ENCODE assay signal across 9 cellular contexts in the genomic region with DNA sequence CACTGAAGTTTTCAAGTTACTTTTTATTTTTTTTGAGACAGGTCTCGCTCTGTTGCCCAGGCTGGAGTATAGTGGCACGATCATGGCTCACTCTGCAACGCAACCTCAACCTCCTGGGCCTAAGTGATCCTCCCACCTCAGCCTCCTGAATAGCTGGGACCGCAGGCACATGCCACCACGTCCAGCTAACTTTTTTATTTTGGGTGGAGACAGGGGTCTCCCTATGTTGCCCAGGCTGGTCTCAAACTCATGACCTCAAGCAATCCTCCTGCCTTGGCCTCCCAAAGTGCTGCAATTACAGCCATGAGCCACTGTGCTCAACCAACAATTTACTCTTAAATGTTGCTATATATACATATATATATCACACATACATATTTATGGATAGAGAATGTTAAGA. TPM values are rescaled to one million over a fixed set of nuclear protein-coding genes. Genes with fewer than 3 reads are reported as not detected.
DNase-seq lines count a peak whose midpoint lies in the region; ATAC-seq and TF ChIP-seq lines count a peak whose summit lies in the region.
"Had no signal": no experiment of that assay in that cellular context is flagged by ENCODE, and none has a peak within 500 bp of the region (broad histone marks: within the 10 kb centered on the region; RNA-seq: fewer than 3 reads in every experiment).

No MANE protein-coding gene starts in this region.

- WGBS in esophagus squamous epithelium, 2 donors, result 90 to 91% methylated on average over 5 of the region's 5 CpGs

- peak overlapping the region; percentile 80 for H3K4me2 ChIP-seq in skeletal muscle satellite cell (ENCODE audit: low read length)

- H3K36me3 ChIP-seq in CD4-positive, alpha-beta memory T cell (ENCODE audit: insufficient read depth, low read length), result no peaks in the 10 kb centered on the region
- H3K36me3 ChIP-seq in Panc1 (ENCODE audit: control insufficient read depth, insufficient read depth, low read length) (no peaks in the 10 kb centered on the region), esophagus squamous epithelium (no peaks in the 10 kb centered on the region), skeletal muscle satellite cell (ENCODE audit: insufficient read depth, low read length) (no peaks in the 10 kb centered on the region)

- no TSS peak for BruUV-seq in Panc1 (replicated peaks; lab: Mats Ljungman, UMichigan)

- H3K9me3 Mint-ChIP-seq in CD4-positive, alpha-beta memory T cell, result peaks cover 0 to 6% (median 2%) of the 10 kb centered on the region in 8 donors

- H3K4me3 ChIP-seq in CD4-positive, alpha-beta memory T cell (ENCODE audit: low read length in 2 of 2), result no peak overlapping the region
- no peak overlapping the region for H3K4me3 ChIP-seq in Panc1 (ENCODE audit: low read depth in 2 of 2, low read length in 2 of 2)
- H3K4me3 ChIP-seq in esophagus squamous epithelium, result peak overlapping the region in 1 of 4 donors; percentile 7
- no peak overlapping the region for H3K4me3 ChIP-seq in skeletal muscle satellite cell (ENCODE audit: low read length)

- TF ChIP-seq CTCF in Panc1 (IDR thresholded peaks at IDR 0.05), result no peak
- no peak for TF ChIP-seq CTCF in esophagus squamous epithelium (IDR thresholded peaks at IDR 0.05)

- H3K36me3 Mint-ChIP-seq in CD4-positive, alpha-beta memory T cell, result peaks cover 0 to 8% of the 10 kb centered on the region in 2 donors

- DNase-seq in CD4-positive, alpha-beta memory T cell, result no peak
- DNase-seq in Panc1 (ENCODE audit: low read depth, low spot score), result no peak
- no peak for DNase-seq in esophagus squamous epithelium (lab: John Stamatoyannopoulos, UW)
- no peak for DNase-seq in NCI-H187 (lab: John Stamatoyannopoulos, UW)
- DNase-seq in DMS153 (lab: John Stamatoyannopoulos, UW), result no peak

- intact Hi-C loops in CD4-positive, alpha-beta memory T cell (cut with micrococcal nuclease), result loop anchor here (1.0 to 5.0 kb wide), 3 partner anchors 12 to 534 kb away; a partner anchor contains a TSS
- intact Hi-C loops in Panc1 (cut with micrococcal nuclease; ENCODE audit: unreplicated experiment) (no loop called here), esophagus squamous epithelium (cut with DNase I) (no loop called here)

- ATAC-seq in Panc1 (0 out of 2 replicates have a peak, but pooled peaks have one; percentile 3), HG03432 (IDR thresholded peaks at IDR 0.05; ENCODE audit: unreplicated experiment) (no peak), HG03025 (IDR thresholded peaks at IDR 0.05; ENCODE audit: low FRiP score, unreplicated experiment) (no peak)

- in situ Hi-C loops in Panc1 (cut with HindIII; ENCODE audit: low pct_unique_long_range_greater_than_20kb, low sequenced_read_pairs), result no loop called here

- H3K4me1 ChIP-seq in CD4-positive, alpha-beta memory T cell (ENCODE audit: insufficient read depth, low read length), result peaks cover 70% of the 10 kb centered on the region
- H3K4me1 ChIP-seq in Panc1 (ENCODE audit: control insufficient read depth, insufficient read depth, low read length), result peaks cover 27% of the 10 kb centered on the region
- H3K4me1 ChIP-seq in esophagus squamous epithelium, result peaks cover 37 to 99% (median 70%) of the 10 kb centered on the region in 3 donors
- peaks cover 29% of the 10 kb centered on the region for H3K4me1 ChIP-seq in skeletal muscle satellite cell (ENCODE audit: control insufficient read depth, insufficient read depth, low read length)

- H3K27me3 Mint-ChIP-seq in CD4-positive, alpha-beta memory T cell, result no peaks in the 10 kb centered on the region
- H3K27me3 Mint-ChIP-seq: stimulated activated naive CD8-positive, alpha-beta T cell treated with anti-CD3 and anti-CD28 coated beads, Interleukin-15, Interleukin-2, amounts not matched to agents 100 ng/mL and 50 ng/mL, for 24 hours had no signal

- TF ChIP-seq POLR2A in esophagus squamous epithelium (IDR thresholded peaks at IDR 0.05), result no peak

- H3K27ac ChIP-seq in CD4-positive, alpha-beta memory T cell (ENCODE audit: low read depth, low read length), result peak overlapping the region; percentile 65
- H3K27ac ChIP-seq in Panc1 (ENCODE audit: low read length) (peak overlapping the region; percentile 96), esophagus squamous epithelium (peak overlapping the region; percentile 95 to 99 (median 97))

- peak overlapping the region; percentile 5 for H3K9ac ChIP-seq in skeletal muscle satellite cell (ENCODE audit: low read depth, low read length)

- peak overlapping the region; percentile 70 to 98 (median 97) for H3K27ac Mint-ChIP-seq in CD4-positive, alpha-beta memory T cell

- no peaks in the 10 kb centered on the region for H3K9me3 ChIP-seq in CD4-positive, alpha-beta memory T cell (ENCODE audit: control insufficient read depth in 1 of 2, low read length in 2 of 2)
- H3K9me3 ChIP-seq in Panc1 (ENCODE audit: control insufficient read depth, insufficient read depth, low read depth, low read length) (no peaks in the 10 kb centered on the region), esophagus squamous epithelium (no peaks in the 10 kb centered on the region), skeletal muscle satellite cell (replicated peaks; ENCODE audit: low read length) (peaks cover 7% of the 10 kb centered on the region)

- H3K27me3 ChIP-seq in CD4-positive, alpha-beta memory T cell (ENCODE audit: insufficient read depth, low read length), result no peaks in the 10 kb centered on the region
- H3K27me3 ChIP-seq in Panc1 (ENCODE audit: control insufficient read depth, insufficient read depth, low read length) (no peaks in the 10 kb centered on the region), esophagus squamous epithelium (no peaks in the 10 kb centered on the region), skeletal muscle satellite cell (ENCODE audit: control insufficient read depth, insufficient read depth, low read length) (no peaks in the 10 kb centered on the region)

- H3K4me1 Mint-ChIP-seq in CD4-positive, alpha-beta memory T cell, result peaks cover 43 to 73% (median 56%) of the 10 kb centered on the region in 4 donors

- CTCF ChIA-PET in CD4-positive, alpha-beta memory T cell (lab: Charles Lee; ENCODE audit: partially characterized antibody), result interaction anchor here (1.2 to 3.9 kb wide), 7 partner anchors 9 to 328 kb away, joined by 4 to 32 read pairs (median 8); a partner anchor contains a TSS
- CTCF ChIA-PET in Panc1 (lab: Charles Lee), result no interaction called here

- POLR2A ChIA-PET in CD4-positive, alpha-beta memory T cell (lab: Charles Lee; ENCODE audit: partially characterized antibody), result interaction anchor here (0.9 to 3.3 kb wide), 13 partner anchors 9 to 232 kb away, joined by 3 to 39 read pairs (median 9); a partner anchor contains a TSS
- POLR2A ChIA-PET in Panc1 (lab: Charles Lee), result no interaction called here

- no peak overlapping the region for H3K4me3 Mint-ChIP-seq in CD4-positive, alpha-beta memory T cell

RNA-seq across cellular contexts. Expression of a gene that starts 27.4 kb away (rescaled TPM):
- 10 to 100 TPM; 46.3 to 51.1 TPM for total RNA-seq in CD4-positive, alpha-beta memory T cell
- polyA plus RNA-seq in CD4-positive, alpha-beta memory T cell, result 10 to 100 TPM; 88.6 to 98.1 TPM
- total RNA-seq in Panc1 (2021; ENCODE audit: unreplicated experiment) (146 TPM), esophagus squamous epithelium (100 to 1,000 TPM; 234 to 565 (median 415) TPM)
- polyA plus RNA-seq in Panc1 (2012; ENCODE audit: insufficient read length), result 143 TPM
- 183 and 304 TPM in 2 replicates for total RNA-seq in skeletal muscle satellite cell (2012; rRNA removed)

RNA-seq across cellular contexts. Expression of a gene that starts 50.3 kb away (rescaled TPM):
- 10 to 100 TPM; 67.2 to 73.4 TPM for total RNA-seq in CD4-positive, alpha-beta memory T cell
- 10 to 100 TPM; 82.1 to 89.3 TPM for polyA plus RNA-seq in CD4-positive, alpha-beta memory T cell
- total RNA-seq in Panc1 (2021; ENCODE audit: unreplicated experiment), result 79.4 TPM
- polyA plus RNA-seq in Panc1 (2012; ENCODE audit: insufficient read length), result 72.0 TPM
- total RNA-seq in esophagus squamous epithelium, result 10 to 100 TPM; 35.3 to 85.3 (median 50.4) TPM
- 43.5 and 44.6 TPM in 2 replicates for total RNA-seq in skeletal muscle satellite cell (2012; rRNA removed)
